30 cellular contexts compared by ENCODE assay signal in the genomic region with DNA sequence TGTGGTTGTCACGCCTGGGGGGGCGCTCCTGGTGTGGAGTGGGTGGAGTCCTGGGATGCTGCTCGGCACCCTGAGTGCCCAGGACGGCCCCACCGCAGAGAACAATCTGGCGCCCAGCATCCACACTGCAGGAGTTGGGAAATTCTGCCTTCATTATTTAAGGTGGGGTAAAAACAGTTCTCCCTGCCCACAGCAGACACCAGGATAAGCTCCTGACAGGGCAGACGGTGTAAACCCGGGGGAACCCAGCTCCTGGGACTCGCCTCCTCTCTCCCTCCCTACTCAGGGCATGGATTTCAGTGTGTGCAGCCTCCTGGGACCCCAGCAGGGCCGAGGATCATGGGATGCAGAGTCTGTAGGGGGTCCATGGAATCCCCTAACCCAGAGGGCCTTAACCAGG. TPM values are rescaled to one million over a fixed set of nuclear protein-coding genes. Genes with fewer than 3 reads are reported as not detected.
"Had no signal": no experiment of that assay in that cellular context is flagged by ENCODE, and none has a peak within 500 bp of the region (broad histone marks: within the 10 kb centered on the region; RNA-seq: fewer than 3 reads in every experiment).

No MANE protein-coding gene starts in this region.

- H3K4me3 ChIP-seq: ascending aorta, left ventricle myocardium inferior, sigmoid colon, smooth muscle cell, stomach, suprapubic skin, tibial nerve, uterus had no signal

- H3K9me3 Mint-ChIP-seq: activated naive CD4-positive, alpha-beta T cell treated with anti-CD3 and anti-CD28 coated beads, Interleukin-2, amount 50 U/mL, for 24 hours; naive thymus-derived CD8-positive, alpha-beta T cell; stimulated activated memory B cell treated with anti-CD40 and anti-IgM and Interleukin-4, amounts not matched to agents 10 μg/mL and 1 μg/mL and 100 μg/mL, for 72 hours; T-helper 2 cell treated with Interferon-gamma antibody and Interleukin-4, amounts not matched to agents 5 μg/mL and 100 μg/mL, for 36 hours had no signal

- H3K27ac ChIP-seq: ascending aorta, brain microvascular endothelial cell, left ventricle myocardium inferior, sigmoid colon, stomach, suprapubic skin, tibial nerve, uterus had no signal

- H3K27me3 ChIP-seq: ascending aorta, brain microvascular endothelial cell, sigmoid colon, suprapubic skin, tibial nerve, uterus had no signal

- ATAC-seq: activated CD4-positive, alpha-beta T cell treated with anti-CD3 and anti-CD28 coated beads for 36 hours; naive thymus-derived CD8-positive, alpha-beta T cell had no signal

- H3K4me1 Mint-ChIP-seq: activated CD4-positive, alpha-beta T cell treated with anti-CD3 and anti-CD28 coated beads for 36 hours; activated naive CD4-positive, alpha-beta T cell treated with anti-CD3 and anti-CD28 coated beads, Interleukin-2, amount 50 U/mL, for 24 hours; naive thymus-derived CD8-positive, alpha-beta T cell had no signal

- H3K9me3 ChIP-seq: ascending aorta, sigmoid colon, suprapubic skin, uterus had no signal

- H3K4me1 ChIP-seq: ascending aorta, left ventricle myocardium inferior, sigmoid colon, uterus had no signal

- H3K27ac Mint-ChIP-seq: activated CD4-positive, alpha-beta T cell treated with anti-CD3 and anti-CD28 coated beads for 36 hours; activated naive CD4-positive, alpha-beta T cell treated with anti-CD3 and anti-CD28 coated beads, Interleukin-2, amount 50 U/mL, for 24 hours; naive thymus-derived CD8-positive, alpha-beta T cell; stimulated activated memory B cell treated with anti-CD40 and anti-IgM and Interleukin-4, amounts not matched to agents 10 μg/mL and 1 μg/mL and 100 μg/mL, for 72 hours; T-helper 2 cell treated with Interferon-gamma antibody and Interleukin-4, amounts not matched to agents 5 μg/mL and 100 μg/mL, for 36 hours had no signal

- H3K4me3 Mint-ChIP-seq: activated CD4-positive, alpha-beta T cell treated with anti-CD3 and anti-CD28 coated beads for 36 hours; activated naive CD4-positive, alpha-beta T cell treated with anti-CD3 and anti-CD28 coated beads, Interleukin-2, amount 50 U/mL, for 24 hours; naive thymus-derived CD8-positive, alpha-beta T cell; stimulated activated memory B cell treated with anti-CD40 and anti-IgM and Interleukin-4, amounts not matched to agents 10 μg/mL and 1 μg/mL and 100 μg/mL, for 72 hours; T-helper 2 cell treated with Interferon-gamma antibody and Interleukin-4, amounts not matched to agents 5 μg/mL and 100 μg/mL, for 36 hours had no signal

- DNase-seq: activated CD4-positive, alpha-beta T cell treated with anti-CD3 and anti-CD28 coated beads for 36 hours; activated CD4-positive, alpha-beta T cell treated with anti-CD3 and anti-CD28 coated beads, Interleukin-2, amount 50 U/mL, for 4 hours; activated CD8-positive, alpha-beta memory T cell treated with anti-CD3 and anti-CD28 coated beads for 24 hours; activated CD8-positive, alpha-beta memory T cell treated with anti-CD3 and anti-CD28 coated beads, Interleukin-2, amount 50 U/mL, for 4 hours; activated effector memory CD4-positive, alpha-beta T cell treated with anti-CD3 and anti-CD28 coated beads, Interleukin-2, amount 50 U/mL, for 16 hours; activated T-cell treated with anti-CD3 and anti-CD28 coated beads, Interleukin-2, amount 50 U/mL, for 48 hours; brain microvascular endothelial cell; caudate nucleus; dermis blood vessel endothelial cell; effector memory CD4-positive, alpha-beta T cell; foreskin melanocyte; hypothalamus; left ventricle myocardium inferior; naive thymus-derived CD8-positive, alpha-beta T cell; sigmoid colon; stimulated activated CD4-positive, alpha-beta T cell treated with anti-CD3 and anti-CD28 coated beads, Interleukin-15, amount 100 ng/mL, for 24 hours; stomach; uterus had no signal

- H3K27me3 Mint-ChIP-seq: activated CD4-positive, alpha-beta T cell treated with anti-CD3 and anti-CD28 coated beads for 36 hours; activated naive CD4-positive, alpha-beta T cell treated with anti-CD3 and anti-CD28 coated beads, Interleukin-2, amount 50 U/mL, for 24 hours; naive thymus-derived CD8-positive, alpha-beta T cell; stimulated activated memory B cell treated with anti-CD40 and anti-IgM and Interleukin-4, amounts not matched to agents 10 μg/mL and 1 μg/mL and 100 μg/mL, for 72 hours had no signal

- H3K36me3 ChIP-seq: uterus had no signal

RNA-seq across cellular contexts. Expression of gene GRIN3B, which starts 23.7 kb away (rescaled TPM):
- total RNA-seq: ascending aorta; left ventricle myocardium inferior; naive thymus-derived CD8-positive, alpha-beta T cell; osteoblast; stomach had no signal
- polyA plus RNA-seq: naive thymus-derived CD8-positive, alpha-beta T cell had no signal

RNA-seq across cellular contexts. Expression of gene RNU6-2, which starts 44.8 kb away (rescaled TPM):
- total RNA-seq: activated CD4-positive, alpha-beta T cell treated with anti-CD3 and anti-CD28 coated beads for 36 hours; ascending aorta; dermis blood vessel endothelial cell; left ventricle myocardium inferior; lung microvascular endothelial cell; naive thymus-derived CD8-positive, alpha-beta T cell; osteoblast; posterior vena cava; renal cortical epithelial cell; sigmoid colon; smooth muscle cell; stomach; suprapubic skin; tibial nerve; uterus had no signal
- polyA plus RNA-seq: esophagus; naive thymus-derived CD8-positive, alpha-beta T cell; sigmoid colon; smooth muscle cell; stomach had no signal
